Comparison of ENCODE assay signal across 8 cellular contexts in genomic region chr5:141968914-141969608, GRCh38. TPM values are rescaled to one million over a fixed set of nuclear protein-coding genes. Genes with fewer than 3 reads are reported as not detected.
DNase-seq lines count a peak whose midpoint lies in the region; ATAC-seq and TF ChIP-seq lines count a peak whose summit lies in the region.

Gene RNF14, plus strand, starts transcription at chr5:141969105. Its CDS starts 4,484 bp downstream, at chr5:141973589.

- no peaks in the 10 kb centered on the region for H3K27me3 ChIP-seq in liver (ENCODE audit: control insufficient read depth in 4 of 4, insufficient read depth in 4 of 4, low read length in 3 of 4)

- H3K4me1 Mint-ChIP-seq in activated CD4-positive, alpha-beta T cell treated with anti-CD3 and anti-CD28 coated beads, Interleukin-2, amount 10 ng/mL, durations not matched to agents 7 days and 5 days: peaks cover 39% of the 10 kb centered on the region

- H3K9ac ChIP-seq in liver (ENCODE audit: low read depth in 1 of 2, low read length in 2 of 2): peak within 1 kb of the TSS; percentile 93 to 96

- peak; percentile 23 to 56 for TF ChIP-seq RAD21 in liver (IDR thresholded peaks at IDR 0.05)

- CTCF ChIA-PET in activated CD4-positive, alpha-beta T cell treated with anti-CD3 and anti-CD28 coated beads, Interleukin-2, amount 10 ng/mL, durations not matched to agents 7 days and 5 days (lab: Charles Lee): interaction anchor here (0.6 to 6.9 kb wide), 43 partner anchors 9 to 363 kb away, joined by 3 to 107 read pairs (median 4); partner anchors contain the start of genes DELE1, DIAPH1, FCHSD1 and GNPDA1

- no peaks in the 10 kb centered on the region for H3K27me3 Mint-ChIP-seq in activated CD4-positive, alpha-beta T cell treated with anti-CD3 and anti-CD28 coated beads, Interleukin-2, amount 10 ng/mL, durations not matched to agents 7 days and 5 days

- peak within 1 kb of the TSS; percentile 84 to 92 for H3K27ac ChIP-seq in liver (ENCODE audit: low read depth in 1 of 2, low read length in 2 of 2)

- WGBS in liver: under 1% methylated on average over 63 of the region's 63 CpGs

- no peaks in the 10 kb centered on the region for H3K9me3 ChIP-seq in liver (ENCODE audit: control insufficient read depth in 4 of 4, low read length in 3 of 4)

- H3K36me3 Mint-ChIP-seq in activated CD4-positive, alpha-beta T cell treated with anti-CD3 and anti-CD28 coated beads, Interleukin-2, amount 10 ng/mL, durations not matched to agents 7 days and 5 days (ENCODE audit: low read depth): peaks cover 21% of the 10 kb centered on the region

- peak within 1 kb of the TSS; percentile 99 for H3K27ac Mint-ChIP-seq in activated CD4-positive, alpha-beta T cell treated with anti-CD3 and anti-CD28 coated beads, Interleukin-2, amount 10 ng/mL, durations not matched to agents 7 days and 5 days

- TF ChIP-seq CTCF in liver (IDR thresholded peaks at IDR 0.05; ENCODE audit: low read depth, low read length, missing input control): peak; percentile 86

- peak; percentile 90 for ATAC-seq in HG03442 (IDR thresholded peaks at IDR 0.05; ENCODE audit: unreplicated experiment)

- POLR2A ChIA-PET in activated CD4-positive, alpha-beta T cell treated with anti-CD3 and anti-CD28 coated beads, Interleukin-2, amount 10 ng/mL, durations not matched to agents 7 days and 5 days (lab: Charles Lee): interaction anchor here (0.6 to 1.5 kb wide), 8 partner anchors 8 to 356 kb away, joined by 3 to 13 read pairs (median 4); partner anchors contain the start of genes DELE1, GNPDA1, PCDH12 and SPRY4

- H3K4me3 ChIP-seq in liver (ENCODE audit: low read depth in 1 of 3, low read length in 3 of 3): peak within 1 kb of the TSS; percentile 64 to 84 (median 80)

- H3K36me3 ChIP-seq in liver (ENCODE audit: control insufficient read depth in 4 of 4, insufficient read depth in 3 of 4, low read depth in 1 of 4, low read length in 3 of 4): peaks cover 0 to 10% (median 3%) of the 10 kb centered on the region in 4 donors

- peak; percentile 53 to 93 (median 88) for DNase-seq in C1 segment of cervical spinal cord (lab: John Stamatoyannopoulos, UW)
- peak; percentile 84 for DNase-seq in GM19238 (ENCODE audit: insufficient read length, low spot score)
- DNase-seq in NCI-H524 treated with DMSO at 0.1 percent for 48 hours (lab: John Stamatoyannopoulos, UW): peak; percentile 28
- peak; percentile 95 for DNase-seq in activated CD4-positive, alpha-beta T cell treated with anti-CD3 and anti-CD28 coated beads, Interleukin-2, amount 10 ng/mL, durations not matched to agents 7 days and 5 days
- peak; percentile 86 for DNase-seq in dedifferentiated amniotic fluid mesenchymal stem cell (ENCODE audit: extremely low spot score)
- DNase-seq in stimulated activated CD4-positive, alpha-beta T cell treated with anti-CD3 and anti-CD28 coated beads, Interleukin-4, amount 100 ng/mL, for 24 hours: peak; percentile 93

- no peaks in the 10 kb centered on the region for H3K9me3 Mint-ChIP-seq in activated CD4-positive, alpha-beta T cell treated with anti-CD3 and anti-CD28 coated beads, Interleukin-2, amount 10 ng/mL, durations not matched to agents 7 days and 5 days

- peak within 1 kb of the TSS; percentile 98 for H3K4me3 Mint-ChIP-seq in activated CD4-positive, alpha-beta T cell treated with anti-CD3 and anti-CD28 coated beads, Interleukin-2, amount 10 ng/mL, durations not matched to agents 7 days and 5 days

- H3K4me1 ChIP-seq in liver (ENCODE audit: control insufficient read depth in 4 of 4, insufficient read depth in 4 of 4, low read length in 3 of 4): peaks cover 5 to 31% (median 24%) of the 10 kb centered on the region in 4 donors

TF ChIP-seq in liver, 16 proteins besides CTCF, POLR2A, EP300 and RAD21:
- TF ChIP-seq ATF3 (IDR thresholded peaks at IDR 0.05): no peak
- TF ChIP-seq GABPA (IDR thresholded peaks at IDR 0.05 in 1 of 2, conservative IDR thresholded peaks at IDR 0.05 in 1 of 2): peak in 1 of 2 donors; percentile 82
- TF ChIP-seq ZBTB33 (IDR thresholded peaks at IDR 0.05): no peak
- TF ChIP-seq TAF1 (conservative IDR thresholded peaks at IDR 0.05): peak; percentile 56
- peak; percentile 2 to 24 for TF ChIP-seq HNF4A (conservative IDR thresholded peaks at IDR 0.05)
- no peak for TF ChIP-seq SP1 (IDR thresholded peaks at IDR 0.05)
- TF ChIP-seq RXRA (IDR thresholded peaks at IDR 0.05): no peak
- peak; percentile 57 for TF ChIP-seq REST (IDR thresholded peaks at IDR 0.05)
- TF ChIP-seq FOXA2 (IDR thresholded peaks at IDR 0.05): no peak
- peak; percentile 34 for TF ChIP-seq NR2F2 (IDR thresholded peaks at IDR 0.05)
- peak; percentile 38 for TF ChIP-seq FOXA1 (IDR thresholded peaks at IDR 0.05)
- TF ChIP-seq MAX (IDR thresholded peaks at IDR 0.05): no peak
- TF ChIP-seq HNF4G (IDR thresholded peaks at IDR 0.05): no peak
- TF ChIP-seq EGR1 (IDR thresholded peaks at IDR 0.05; ENCODE audit: low read depth in 2 of 2): no peak
- peak; percentile 90 for TF ChIP-seq YY1 (IDR thresholded peaks at IDR 0.05)
- TF ChIP-seq JUND (IDR thresholded peaks at IDR 0.05): no peak
TF ChIP-seq in liver: peak in this region for 7.

RNA-seq across cellular contexts. Expression of gene RNF14, which starts in this region (rescaled TPM):
- total RNA-seq in activated CD4-positive, alpha-beta T cell treated with anti-CD3 and anti-CD28 coated beads, Interleukin-2, amount 10 ng/mL, durations not matched to agents 7 days and 5 days: 10 to 100 TPM; 28.8 to 33.7 TPM
- 10 to 100 TPM; 35.5 to 50.6 TPM for total RNA-seq in liver
- 10 to 100 TPM; 22.9 to 29.5 TPM for polyA plus RNA-seq in liver

Comparison
In these comparisons a context has a peak if more than half of its experiments do, and no peak if none do; other contexts are left out.
1. Peak in every context shown above with its lines: DNase-seq, ATAC-seq, H3K4me3 ChIP-seq and H3K27ac ChIP-seq.
2. DNase-seq: peak in every context shown above with its lines; median percentile 95 in activated CD4-positive, alpha-beta T cell treated with anti-CD3 and anti-CD28 coated beads, Interleukin-2, amount 10 ng/mL, durations not matched to agents 7 days and 5 days; 93 in stimulated activated CD4-positive, alpha-beta T cell treated with anti-CD3 and anti-CD28 coated beads, Interleukin-4, amount 100 ng/mL, for 24 hours; 88 in C1 segment of cervical spinal cord; 86 in dedifferentiated amniotic fluid mesenchymal stem cell; 84 in GM19238; 28 in NCI-H524 treated with DMSO at 0.1 percent for 48 hours.